Comparison of ENCODE assay signal across 8 cellular contexts in the genomic region with DNA sequence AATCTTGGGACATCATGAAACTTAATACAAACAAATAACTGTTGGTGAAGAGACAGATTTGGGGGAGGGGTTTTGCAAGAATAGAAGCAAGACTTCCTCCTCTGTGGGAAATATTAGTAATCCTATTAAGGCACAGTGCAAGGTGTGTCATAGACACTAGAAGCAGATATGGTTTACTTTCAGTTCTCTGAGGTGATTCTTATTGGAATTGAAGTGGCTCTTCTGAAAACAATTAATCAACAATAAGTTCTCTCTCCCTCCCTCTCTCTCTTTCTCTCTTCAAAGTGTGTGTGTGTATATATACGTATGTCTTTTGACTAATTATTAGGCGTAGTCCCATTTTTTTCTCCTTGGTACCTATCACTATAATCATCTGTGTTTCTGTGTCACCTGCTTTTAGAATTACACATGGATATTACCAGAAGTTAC.
DNase-seq lines count a peak whose midpoint lies in the region; ATAC-seq and TF ChIP-seq lines count a peak whose summit lies in the region.

No MANE protein-coding gene starts in this region.

- H3K9me2 ChIP-seq in hepatocyte (replicated peaks; ENCODE audit: insufficient read depth), result no peaks in the 10 kb centered on the region

- no peaks in the 10 kb centered on the region for H3K27me3 ChIP-seq in hepatocyte

- peak overlapping the region; percentile 51 for H2AFZ ChIP-seq in hepatocyte

- peaks cover 25% of the 10 kb centered on the region for H3K4me1 ChIP-seq in hepatocyte (ENCODE audit: insufficient read depth)

- WGBS in hepatocyte (ENCODE audit: low lambda C conversion rate, missing lambda C conversion rate), result 90% methylated on average over 2 of the region's 2 CpGs
- 43 to 49% methylated on average over 2 of the region's 2 CpGs for WGBS in lower leg skin, 2 donors

- H3K4me2 ChIP-seq in hepatocyte, result peak overlapping the region; percentile 78

- no peaks in the 10 kb centered on the region for H4K20me1 ChIP-seq in hepatocyte (ENCODE audit: insufficient read depth, poor library complexity, severe bottlenecking)

- TF ChIP-seq CTCF in hepatocyte (IDR thresholded peaks at IDR 0.05; ENCODE audit: poor library complexity), result no peak
- TF ChIP-seq CTCF in lower leg skin (IDR thresholded peaks at IDR 0.05), result no peak

- H3K36me3 ChIP-seq in SK-N-MC (ENCODE audit: insufficient read depth, low read length) (no peaks in the 10 kb centered on the region), hepatocyte (replicated peaks; ENCODE audit: insufficient read depth, low read depth) (no peaks in the 10 kb centered on the region)

- H3K4me3 ChIP-seq in SK-N-MC (peak overlapping the region; percentile 63), hepatocyte (peak overlapping the region; percentile 35), lower leg skin (ENCODE audit: low read depth, poor library complexity, severe bottlenecking) (no peak overlapping the region)

- no peaks in the 10 kb centered on the region for H3K9me3 ChIP-seq in SK-N-MC (ENCODE audit: low read depth, low read length)
- no peaks in the 10 kb centered on the region for H3K9me3 ChIP-seq in hepatocyte (ENCODE audit: low read depth)

- H3K79me2 ChIP-seq in hepatocyte, result peaks cover 11% of the 10 kb centered on the region

- H3K9ac ChIP-seq in SK-N-MC (ENCODE audit: insufficient read length), result no peak overlapping the region

- H3K27ac ChIP-seq in SK-N-MC (no peak overlapping the region), hepatocyte (peak overlapping the region; percentile 92), substantia nigra (ENCODE audit: low read depth, low read length, poor library complexity, severe bottlenecking) (peak overlapping the region; percentile 65)

- no peak for TF ChIP-seq POLR2A in lower leg skin (IDR thresholded peaks at IDR 0.05)

- intact Hi-C loops in lower leg skin (cut with DNase I; ENCODE audit: low total_unique reads), result no loop called here

- DNase-seq in SK-N-MC (ENCODE audit: low read depth, low spot score), result no peak
- DNase-seq in hepatocyte (ENCODE audit: low spot score), result no peak
- no peak for DNase-seq in substantia nigra (lab: John Stamatoyannopoulos, UW)
- no peak for DNase-seq in mucosa of gallbladder (ENCODE audit: low spot score)
- no peak for DNase-seq in lower leg skin (ENCODE audit: low spot score in 2 of 2)

- ATAC-seq in GM18868 (IDR thresholded peaks at IDR 0.05; ENCODE audit: unreplicated experiment), result peak; percentile 41
- peak; percentile 36 for ATAC-seq in HG02840 (IDR thresholded peaks at IDR 0.05; ENCODE audit: low FRiP score, unreplicated experiment)
- ATAC-seq in HG03097 (IDR thresholded peaks at IDR 0.05; ENCODE audit: low FRiP score, unreplicated experiment), result no peak
